Comparison of ENCODE assay signal across 16 cellular contexts in the genomic region with DNA sequence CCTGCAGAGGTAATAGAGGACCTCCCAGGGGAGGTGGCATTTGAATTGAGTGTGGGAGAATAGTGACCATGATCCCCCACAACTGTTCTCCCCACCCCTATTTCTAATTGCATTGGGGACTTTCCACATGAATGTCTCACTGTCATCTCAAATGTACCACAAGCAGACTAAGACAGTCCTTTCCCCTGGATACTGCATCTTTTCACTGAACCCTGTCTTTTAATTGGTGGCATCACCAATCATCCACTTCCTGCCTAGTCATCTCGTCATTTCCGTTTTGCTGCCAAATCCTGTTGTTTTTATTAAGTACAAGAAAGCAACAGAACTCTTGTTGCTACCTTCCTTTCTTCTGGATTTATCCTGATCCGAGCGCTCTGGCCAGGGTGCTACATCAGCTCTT.
DNase-seq lines count a peak whose midpoint lies in the region; ATAC-seq and TF ChIP-seq lines count a peak whose summit lies in the region.
"Had no signal": no experiment of that assay in that cellular context is flagged by ENCODE, and none has a peak within 500 bp of the region (broad histone marks: within the 10 kb centered on the region; RNA-seq: fewer than 3 reads in every experiment).

No MANE protein-coding gene starts in this region.

- POLR2A ChIA-PET in activated CD4-positive, alpha-beta memory T cell treated with anti-CD3 and anti-CD28 coated beads for 36 hours (lab: Charles Lee) = interaction anchor here (0.6 kb wide), 1 partner anchor 9 kb away, joined by 3 read pairs; no protein-coding TSS in a partner anchor
- POLR2A ChIA-PET in activated CD4-positive, alpha-beta memory T cell treated with anti-CD3 and anti-CD28 coated beads, Interleukin-2, amount 10 ng/mL, durations not matched to agents 7 days and 5 days (lab: Charles Lee) = no interaction called here
- POLR2A ChIA-PET in Caco-2 (lab: Charles Lee) (no interaction called here), RWPE1 (lab: Yijun Ruan, JAX; ENCODE audit: low non-redundant PET) (no interaction called here)

- DNase-seq in activated CD4-positive, alpha-beta memory T cell treated with anti-CD3 and anti-CD28 coated beads for 36 hours = peak; percentile 13
- no peak for DNase-seq in activated CD4-positive, alpha-beta memory T cell treated with anti-CD3 and anti-CD28 coated beads, Interleukin-2, amount 10 ng/mL, durations not matched to agents 7 days and 5 days
- DNase-seq in Caco-2 (no peak), ascending aorta (ENCODE audit: low spot score in 2 of 2) (no peak), nephron progenitor cell (no peak), substantia nigra (lab: John Stamatoyannopoulos, UW) (no peak), RWPE1 (ENCODE audit: low spot score) (no peak)
- DNase-seq: ACHN; CD8-positive, alpha-beta memory T cell; cortex of kidney; kidney; NCI-H1694; ovary had no signal

- intact Hi-C loops in activated CD4-positive, alpha-beta memory T cell treated with anti-CD3 and anti-CD28 coated beads for 36 hours (cut with micrococcal nuclease) = no loop called here
- intact Hi-C loops in Caco-2 (cut with micrococcal nuclease; ENCODE audit: unreplicated experiment) (no loop called here), ascending aorta (cut with DNase I) (no loop called here)

- H3K27me3 ChIP-seq in Caco-2 (replicated peaks; ENCODE audit: control insufficient read depth, insufficient read depth, low read length) = no peaks in the 10 kb centered on the region
- H3K27me3 ChIP-seq in ascending aorta = no peaks in the 10 kb centered on the region
- H3K27me3 ChIP-seq: ovary had no signal

- H3K4me1 ChIP-seq in Caco-2 = peaks cover 10% of the 10 kb centered on the region
- peaks cover 4 to 23% of the 10 kb centered on the region in 2 donors for H3K4me1 ChIP-seq in ascending aorta

- CTCF ChIA-PET in activated CD4-positive, alpha-beta memory T cell treated with anti-CD3 and anti-CD28 coated beads for 36 hours (lab: Charles Lee) = no interaction called here
- CTCF ChIA-PET in activated CD4-positive, alpha-beta memory T cell treated with anti-CD3 and anti-CD28 coated beads, Interleukin-2, amount 10 ng/mL, durations not matched to agents 7 days and 5 days (lab: Charles Lee) = no interaction called here
- CTCF ChIA-PET in Caco-2 (lab: Charles Lee) (no interaction called here), RWPE1 (lab: Yijun Ruan, JAX) (no interaction called here)

- TF ChIP-seq CTCF in Caco-2 (IDR thresholded peaks at IDR 0.05; ENCODE audit: insufficient read depth in 1 of 2, low read depth in 1 of 2, low read length in 1 of 2, severe bottlenecking in 1 of 2, unreplicated experiment in 1 of 2) (no peak), ascending aorta (IDR thresholded peaks at IDR 0.05) (no peak), nephron progenitor cell (IDR thresholded peaks at IDR 0.05) (no peak), RWPE1 (conservative IDR thresholded peaks at IDR 0.05; ENCODE audit: low read depth) (no peak)

- no peaks in the 10 kb centered on the region for H3K36me3 Mint-ChIP-seq in activated CD4-positive, alpha-beta memory T cell treated with anti-CD3 and anti-CD28 coated beads for 36 hours
- H3K36me3 Mint-ChIP-seq in activated CD4-positive, alpha-beta memory T cell treated with anti-CD3 and anti-CD28 coated beads, Interleukin-2, amount 10 ng/mL, durations not matched to agents 7 days and 5 days (ENCODE audit: low read depth) = peaks cover 9% of the 10 kb centered on the region
- H3K36me3 Mint-ChIP-seq in Caco-2 (ENCODE audit: insufficient read depth, unreplicated experiment) (peaks cover 75% of the 10 kb centered on the region), nephron progenitor cell (ENCODE audit: low read depth) (peaks cover 96% of the 10 kb centered on the region)
- H3K36me3 Mint-ChIP-seq: CD8-positive, alpha-beta memory T cell had no signal

- no peak for ATAC-seq in GM21786 (IDR thresholded peaks at IDR 0.05; ENCODE audit: unreplicated experiment)

- peaks cover 20% of the 10 kb centered on the region for H3K4me1 Mint-ChIP-seq in activated CD4-positive, alpha-beta memory T cell treated with anti-CD3 and anti-CD28 coated beads for 36 hours (ENCODE audit: low read depth)
- peaks cover 26% of the 10 kb centered on the region for H3K4me1 Mint-ChIP-seq in activated CD4-positive, alpha-beta memory T cell treated with anti-CD3 and anti-CD28 coated beads, Interleukin-2, amount 10 ng/mL, durations not matched to agents 7 days and 5 days
- H3K4me1 Mint-ChIP-seq in Caco-2 (ENCODE audit: low read depth, unreplicated experiment) (peaks cover 8% of the 10 kb centered on the region), nephron progenitor cell (peaks cover 34% of the 10 kb centered on the region)

- H3K9me3 ChIP-seq in Caco-2 = no peaks in the 10 kb centered on the region
- H3K9me3 ChIP-seq in ascending aorta = no peaks in the 10 kb centered on the region
- H3K9me3 ChIP-seq: ovary had no signal

- no peaks in the 10 kb centered on the region for H3K9me3 Mint-ChIP-seq in activated CD4-positive, alpha-beta memory T cell treated with anti-CD3 and anti-CD28 coated beads for 36 hours
- peaks cover 6% of the 10 kb centered on the region for H3K9me3 Mint-ChIP-seq in activated CD4-positive, alpha-beta memory T cell treated with anti-CD3 and anti-CD28 coated beads, Interleukin-2, amount 10 ng/mL, durations not matched to agents 7 days and 5 days
- no peaks in the 10 kb centered on the region for H3K9me3 Mint-ChIP-seq in Caco-2 (ENCODE audit: unreplicated experiment)
- no peaks in the 10 kb centered on the region for H3K9me3 Mint-ChIP-seq in nephron progenitor cell
- H3K9me3 Mint-ChIP-seq: CD8-positive, alpha-beta memory T cell had no signal

- H3K4me3 ChIP-seq in Caco-2 (ENCODE audit: low read depth, low read length) = no peak overlapping the region
- no peak overlapping the region for H3K4me3 ChIP-seq in ascending aorta
- H3K4me3 ChIP-seq: ovary, SK-N-MC had no signal

- no peak overlapping the region for H3K4me3 Mint-ChIP-seq in activated CD4-positive, alpha-beta memory T cell treated with anti-CD3 and anti-CD28 coated beads for 36 hours
- no peak overlapping the region for H3K4me3 Mint-ChIP-seq in activated CD4-positive, alpha-beta memory T cell treated with anti-CD3 and anti-CD28 coated beads, Interleukin-2, amount 10 ng/mL, durations not matched to agents 7 days and 5 days
- H3K4me3 Mint-ChIP-seq in Caco-2 (ENCODE audit: unreplicated experiment) = no peak overlapping the region
- no peak overlapping the region for H3K4me3 Mint-ChIP-seq in nephron progenitor cell
- H3K4me3 Mint-ChIP-seq: CD8-positive, alpha-beta memory T cell had no signal

- H3K27me3 Mint-ChIP-seq in activated CD4-positive, alpha-beta memory T cell treated with anti-CD3 and anti-CD28 coated beads for 36 hours = no peaks in the 10 kb centered on the region
- no peaks in the 10 kb centered on the region for H3K27me3 Mint-ChIP-seq in activated CD4-positive, alpha-beta memory T cell treated with anti-CD3 and anti-CD28 coated beads, Interleukin-2, amount 10 ng/mL, durations not matched to agents 7 days and 5 days
- H3K27me3 Mint-ChIP-seq in Caco-2 (ENCODE audit: insufficient read depth, unreplicated experiment) (no peaks in the 10 kb centered on the region), nephron progenitor cell (ENCODE audit: low read depth, poor library complexity) (no peaks in the 10 kb centered on the region)
- H3K27me3 Mint-ChIP-seq: CD8-positive, alpha-beta memory T cell had no signal

- BruUV-seq in Caco-2 (replicated peaks; lab: Mats Ljungman, UMichigan) = no TSS peak

- no peaks in the 10 kb centered on the region; the same call in 1 of the 2 replicates for H3K36me3 ChIP-seq in Caco-2 (ENCODE audit: control insufficient read depth, insufficient read depth, low read length)
- peaks cover 0 to 16% of the 10 kb centered on the region in 2 donors for H3K36me3 ChIP-seq in ascending aorta
- H3K36me3 ChIP-seq: ovary had no signal

- no peak overlapping the region for H3K27ac Mint-ChIP-seq in activated CD4-positive, alpha-beta memory T cell treated with anti-CD3 and anti-CD28 coated beads for 36 hours
- no peak overlapping the region for H3K27ac Mint-ChIP-seq in activated CD4-positive, alpha-beta memory T cell treated with anti-CD3 and anti-CD28 coated beads, Interleukin-2, amount 10 ng/mL, durations not matched to agents 7 days and 5 days
- peak overlapping the region; percentile 5 for H3K27ac Mint-ChIP-seq in Caco-2 (ENCODE audit: unreplicated experiment)
- peak overlapping the region; percentile 94 for H3K27ac Mint-ChIP-seq in nephron progenitor cell

- H3K27ac ChIP-seq in ascending aorta (peak overlapping the region; percentile 62 to 66), substantia nigra (ENCODE audit: low read depth, low read length, poor library complexity, severe bottlenecking) (no peak overlapping the region), RWPE1 (no peak overlapping the region)
- H3K27ac ChIP-seq: ovary, SK-N-MC, VCaP had no signal

Comparison
In these comparisons a context has a peak if more than half of its experiments do, and no peak if none do; other contexts are left out.
1. H3K27ac Mint-ChIP-seq: peak in Caco-2 (single experiment) and nephron progenitor cell (single experiment); none in activated CD4-positive, alpha-beta memory T cell treated with anti-CD3 and anti-CD28 coated beads for 36 hours (single experiment) and activated CD4-positive, alpha-beta memory T cell treated with anti-CD3 and anti-CD28 coated beads, Interleukin-2, amount 10 ng/mL, durations not matched to agents 7 days and 5 days (single experiment).
2. H3K27ac ChIP-seq: peak in ascending aorta (2 of 2); none in substantia nigra (single experiment) and RWPE1 (single experiment).